Comparison of ENCODE assay signal across 9 cellular contexts in the genomic region with DNA sequence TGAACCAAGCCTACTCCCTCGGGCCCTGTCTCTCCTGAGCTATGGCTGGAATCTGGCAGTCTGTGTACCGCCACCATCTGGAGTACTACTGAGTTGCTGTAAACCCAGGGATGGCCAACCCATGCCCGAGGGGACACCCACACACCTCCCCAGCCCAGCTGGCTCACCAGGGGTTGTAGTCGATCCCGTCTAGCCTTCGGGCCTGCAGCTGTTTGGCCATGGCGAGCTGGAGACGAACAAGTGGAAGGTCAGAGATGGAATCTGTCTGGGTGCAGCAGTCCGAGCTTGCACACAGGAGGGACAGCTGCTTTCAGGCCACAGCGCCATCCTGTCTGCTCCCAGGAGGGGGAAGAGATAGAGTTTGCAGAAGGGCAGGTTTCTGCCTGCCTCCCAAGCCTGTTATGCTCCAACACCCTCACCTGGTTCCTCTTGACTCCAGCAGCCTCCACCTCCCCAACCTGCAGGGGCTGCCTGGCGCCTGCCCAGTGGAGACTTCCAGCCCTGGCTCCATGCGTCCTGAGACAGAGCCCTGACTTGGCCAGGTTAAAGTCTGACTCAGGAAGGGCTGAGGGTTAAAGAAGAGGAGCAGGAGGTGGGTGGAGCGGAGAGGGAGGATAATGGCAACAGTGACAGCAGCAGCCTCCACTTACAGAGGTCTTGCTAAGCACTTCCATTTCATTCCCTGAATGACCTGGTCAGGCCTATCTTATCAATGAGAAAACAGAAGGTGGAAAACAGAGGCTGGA. TPM values are rescaled to one million over a fixed set of nuclear protein-coding genes. Genes with fewer than 3 reads are reported as not detected.
DNase-seq lines count a peak whose midpoint lies in the region; ATAC-seq and TF ChIP-seq lines count a peak whose summit lies in the region.
"Had no signal": no experiment of that assay in that cellular context is flagged by ENCODE, and none has a peak within 500 bp of the region (broad histone marks: within the 10 kb centered on the region; RNA-seq: fewer than 3 reads in every experiment).

No MANE protein-coding gene starts in this region.

- BruUV-seq in Panc1 (replicated peaks; lab: Mats Ljungman, UMichigan): no TSS peak

- H4K20me1 ChIP-seq in hepatocyte (ENCODE audit: insufficient read depth, poor library complexity, severe bottlenecking): no peaks in the 10 kb centered on the region

- no peaks in the 10 kb centered on the region for H3K27me3 Mint-ChIP-seq in activated naive CD8-positive, alpha-beta T cell treated with anti-CD3 and anti-CD28 coated beads, Interleukin-2, amount 50 U/mL, for 24 hours

- H3K4me3 ChIP-seq in Panc1 (ENCODE audit: low read depth in 2 of 2, low read length in 2 of 2): no peak overlapping the region
- no peak overlapping the region for H3K4me3 ChIP-seq in hepatocyte
- no peak overlapping the region for H3K4me3 ChIP-seq in thyroid gland (replicated peaks in 1 of 3)
- H3K4me3 ChIP-seq: coronary artery had no signal

- peaks cover 10% of the 10 kb centered on the region for H3K36me3 Mint-ChIP-seq in activated naive CD8-positive, alpha-beta T cell treated with anti-CD3 and anti-CD28 coated beads, Interleukin-2, amount 50 U/mL, for 24 hours (ENCODE audit: low read depth)

- TF ChIP-seq CTCF in Panc1 (IDR thresholded peaks at IDR 0.05) (no peak), hepatocyte (IDR thresholded peaks at IDR 0.05; ENCODE audit: poor library complexity) (no peak), thyroid gland (IDR thresholded peaks at IDR 0.05) (no peak)

- POLR2A ChIA-PET in Panc1 (lab: Charles Lee): no interaction called here

- H3K27me3 ChIP-seq in Panc1 (ENCODE audit: control insufficient read depth, insufficient read depth, low read length) (no peaks in the 10 kb centered on the region), hepatocyte (no peaks in the 10 kb centered on the region), thyroid gland (no peaks in the 10 kb centered on the region)

- H3K9me3 ChIP-seq in Panc1 (ENCODE audit: control insufficient read depth, insufficient read depth, low read depth, low read length) (no peaks in the 10 kb centered on the region), hepatocyte (ENCODE audit: low read depth) (no peaks in the 10 kb centered on the region), thyroid gland (no peaks in the 10 kb centered on the region)

- no peak overlapping the region for H2AFZ ChIP-seq in hepatocyte

- 59% methylated on average over 13 of the region's 13 CpGs for WGBS in hepatocyte (ENCODE audit: low lambda C conversion rate, missing lambda C conversion rate)
- 54 to 63% methylated on average over 12 of the region's 13 CpGs for WGBS in thyroid gland, 2 donors

- H3K4me1 ChIP-seq in Panc1 (ENCODE audit: control insufficient read depth, insufficient read depth, low read length): no peaks in the 10 kb centered on the region
- H3K4me1 ChIP-seq in hepatocyte (ENCODE audit: insufficient read depth): no peaks in the 10 kb centered on the region
- H3K4me1 ChIP-seq in thyroid gland: peaks cover 0 to 12% of the 10 kb centered on the region in 2 donors

- no peaks in the 10 kb centered on the region for H3K4me1 Mint-ChIP-seq in activated naive CD8-positive, alpha-beta T cell treated with anti-CD3 and anti-CD28 coated beads, Interleukin-2, amount 50 U/mL, for 24 hours

- peaks cover under 1% of the 10 kb centered on the region for H3K9me3 Mint-ChIP-seq in activated naive CD8-positive, alpha-beta T cell treated with anti-CD3 and anti-CD28 coated beads, Interleukin-2, amount 50 U/mL, for 24 hours

- no peaks in the 10 kb centered on the region for H3K36me3 ChIP-seq in Panc1 (ENCODE audit: control insufficient read depth, insufficient read depth, low read length)
- no peaks in the 10 kb centered on the region for H3K36me3 ChIP-seq in hepatocyte (replicated peaks; ENCODE audit: insufficient read depth, low read depth)
- H3K36me3 ChIP-seq in thyroid gland: no peaks in the 10 kb centered on the region

- ATAC-seq in Panc1: peak; percentile 77
- ATAC-seq in activated naive CD8-positive, alpha-beta T cell treated with anti-CD3 and anti-CD28 coated beads, Interleukin-2, amount 50 U/mL, for 24 hours: no peak

- no peak overlapping the region for H3K4me3 Mint-ChIP-seq in activated naive CD8-positive, alpha-beta T cell treated with anti-CD3 and anti-CD28 coated beads, Interleukin-2, amount 50 U/mL, for 24 hours

- no peak for TF ChIP-seq POLR2A in thyroid gland (IDR thresholded peaks at IDR 0.05)

- peak overlapping the region; percentile 3 for H3K4me2 ChIP-seq in hepatocyte

- no peaks in the 10 kb centered on the region for H3K9me2 ChIP-seq in hepatocyte (replicated peaks; ENCODE audit: insufficient read depth)

- in situ Hi-C loops in Panc1 (cut with HindIII; ENCODE audit: low pct_unique_long_range_greater_than_20kb, low sequenced_read_pairs): no loop called here

- no peak overlapping the region for H3K27ac Mint-ChIP-seq in activated naive CD8-positive, alpha-beta T cell treated with anti-CD3 and anti-CD28 coated beads, Interleukin-2, amount 50 U/mL, for 24 hours

- CTCF ChIA-PET in Panc1 (lab: Charles Lee): no interaction called here

- H3K27ac ChIP-seq in Panc1 (ENCODE audit: low read length) (no peak overlapping the region), hepatocyte (peak overlapping the region; percentile 57), thyroid gland (peak overlapping the region; percentile 24 to 36 (median 29))
- H3K27ac ChIP-seq: coronary artery had no signal

- intact Hi-C loops in Panc1 (cut with micrococcal nuclease; ENCODE audit: unreplicated experiment): no loop called here
- intact Hi-C loops in thyroid gland (cut with DNase I): no loop called here

- no peaks in the 10 kb centered on the region for H3K79me2 ChIP-seq in hepatocyte

- DNase-seq in DMS53 (lab: John Stamatoyannopoulos, UW): peak; percentile 70
- DNase-seq in DMS53 treated with DMSO at 0.1 percent for 48 hours (lab: John Stamatoyannopoulos, UW; ENCODE audit: unreplicated experiment): no peak
- DNase-seq in Panc1 (ENCODE audit: low read depth, low spot score): no peak
- peak; percentile 44 for DNase-seq in hepatocyte (ENCODE audit: low spot score)
- DNase-seq in thyroid gland: peak; percentile 53 to 54
- no peak for DNase-seq in activated naive CD8-positive, alpha-beta T cell treated with anti-CD3 and anti-CD28 coated beads, Interleukin-2, amount 50 U/mL, for 24 hours
- DNase-seq in HK-2 (ENCODE audit: unreplicated experiment): no peak
- DNase-seq in retina: no peak

RNA-seq across cellular contexts. Expression of a gene that starts 15.8 kb away (rescaled TPM):
- total RNA-seq in Panc1 (2021; ENCODE audit: unreplicated experiment) (38.4 TPM), hepatocyte (21.9 and 27.3 TPM in 2 replicates), thyroid gland (10 to 100 TPM; 16.7 to 38.4 (median 27.4) TPM)
- 43.9 TPM for polyA plus RNA-seq in Panc1 (2012; ENCODE audit: insufficient read length)
- polyA plus RNA-seq in hepatocyte: 38.5 and 59.6 TPM in 2 replicates

RNA-seq across cellular contexts. Expression of a gene that starts 27.1 kb away (rescaled TPM):
- 39.9 TPM for total RNA-seq in Panc1 (2021; ENCODE audit: unreplicated experiment)
- 44.0 TPM for polyA plus RNA-seq in Panc1 (2012; ENCODE audit: insufficient read length)
- 18.9 and 22.5 TPM in 2 replicates for total RNA-seq in hepatocyte
- polyA plus RNA-seq in hepatocyte: 32.6 and 37.4 TPM in 2 replicates
- total RNA-seq in thyroid gland: 10 to 100 TPM; 15.2 to 74.6 (median 40.1) TPM

RNA-seq across cellular contexts. Expression of a gene that starts 36.4 kb away (rescaled TPM):
- total RNA-seq in Panc1 (2021; ENCODE audit: unreplicated experiment): 6.1 TPM
- polyA plus RNA-seq in Panc1 (2012; ENCODE audit: insufficient read length): 7.6 TPM
- 5.1 and 7.9 TPM in 2 replicates for total RNA-seq in hepatocyte
- 8.4 and 8.7 TPM in 2 replicates for polyA plus RNA-seq in hepatocyte
- total RNA-seq in thyroid gland: 10 to 100 TPM in 3 of 4 donors, 1 to 10 TPM in 1; 5.8 to 12.6 (median 12.3) TPM

RNA-seq across cellular contexts. Expression of a gene that starts 36.6 kb away (rescaled TPM):
- 16.4 TPM for total RNA-seq in Panc1 (2021; ENCODE audit: unreplicated experiment)
- 18.1 TPM for polyA plus RNA-seq in Panc1 (2012; ENCODE audit: insufficient read length)
- 28.8 and 30.7 TPM in 2 replicates for total RNA-seq in hepatocyte
- polyA plus RNA-seq in hepatocyte: 46.8 and 55.6 TPM in 2 replicates
- total RNA-seq in thyroid gland: 10 to 100 TPM; 56.3 to 65.6 (median 61.5) TPM

RNA-seq across cellular contexts. Expression of a gene that starts 58.3 kb away (rescaled TPM):
- total RNA-seq in Panc1 (2021; ENCODE audit: unreplicated experiment) (21.3 TPM), hepatocyte (21.4 and 39.3 TPM in 2 replicates), thyroid gland (10 to 100 TPM; 18.6 to 32.1 (median 27.6) TPM)
- polyA plus RNA-seq in Panc1 (2012; ENCODE audit: insufficient read length): 15.0 TPM
- 20.4 and 25.2 TPM in 2 replicates for polyA plus RNA-seq in hepatocyte

Comparison
In these comparisons a context has a peak if more than half of its experiments do, and no peak if none do; other contexts are left out.
1. DNase-seq: peak in DMS53 (single experiment), hepatocyte (single experiment) and thyroid gland (2 of 2); none in DMS53 treated with DMSO at 0.1 percent for 48 hours (single experiment), Panc1 (single experiment), activated naive CD8-positive, alpha-beta T cell treated with anti-CD3 and anti-CD28 coated beads, Interleukin-2, amount 50 U/mL, for 24 hours (single experiment), HK-2 (single experiment) and retina (single experiment).